ENCODE assay signal across 9 cellular contexts in genomic region chr4:55386073-55386472, GRCh38. TPM values are rescaled to one million over a fixed set of nuclear protein-coding genes. Genes with fewer than 3 reads are reported as not detected.
DNase-seq lines count a peak whose midpoint lies in the region; ATAC-seq and TF ChIP-seq lines count a peak whose summit lies in the region.
"Had no signal": no experiment of that assay in that cellular context is flagged by ENCODE, and none has a peak within 500 bp of the region (broad histone marks: within the 10 kb centered on the region; RNA-seq: fewer than 3 reads in every experiment).

No MANE protein-coding gene starts in this region.

- no peak overlapping the region for H3K27ac ChIP-seq in CD8-positive, alpha-beta T cell (ENCODE audit: low read depth, low read length)

- H3K27me3 ChIP-seq in CD8-positive, alpha-beta T cell (ENCODE audit: insufficient read depth, low read length), result no peaks in the 10 kb centered on the region

- no peaks in the 10 kb centered on the region for H3K9me3 ChIP-seq in CD8-positive, alpha-beta T cell (ENCODE audit: low read length)

- ATAC-seq in GM21515 (IDR thresholded peaks at IDR 0.05; ENCODE audit: unreplicated experiment) (peak; percentile 70), GM21447 (IDR thresholded peaks at IDR 0.05; ENCODE audit: unreplicated experiment) (no peak), natural killer cell (no peak)
- ATAC-seq in CD8-positive, alpha-beta T cell, result no peak

- no peaks in the 10 kb centered on the region for H3K36me3 Mint-ChIP-seq in CD8-positive, alpha-beta T cell
- H3K36me3 Mint-ChIP-seq in natural killer cell, result no peaks in the 10 kb centered on the region

- no peaks in the 10 kb centered on the region for H3K36me3 ChIP-seq in CD8-positive, alpha-beta T cell (ENCODE audit: insufficient read depth, low read length)

- no peaks in the 10 kb centered on the region for H3K4me1 Mint-ChIP-seq in CD8-positive, alpha-beta T cell (ENCODE audit: low read depth)
- H3K4me1 Mint-ChIP-seq in natural killer cell, result no peaks in the 10 kb centered on the region

- no peaks in the 10 kb centered on the region for H3K9me3 Mint-ChIP-seq in CD8-positive, alpha-beta T cell
- no peaks in the 10 kb centered on the region for H3K9me3 Mint-ChIP-seq in natural killer cell

- peak; percentile 5 for DNase-seq in DMS53 treated with DMSO at 0.1 percent for 48 hours (lab: John Stamatoyannopoulos, UW; ENCODE audit: unreplicated experiment)
- DNase-seq in KBM-7, result peak; percentile 13
- DNase-seq in dermis blood vessel endothelial cell, result peak; percentile 44
- DNase-seq in CD8-positive, alpha-beta T cell, result no peak
- no peak for DNase-seq in occipital lobe (lab: John Stamatoyannopoulos, UW)
- no peak for DNase-seq in natural killer cell

- no peak overlapping the region for H3K4me3 ChIP-seq in CD8-positive, alpha-beta T cell (ENCODE audit: low read depth, low read length)
- H3K4me3 ChIP-seq: lung had no signal

- H3K27me3 Mint-ChIP-seq in CD8-positive, alpha-beta T cell (ENCODE audit: low read depth), result peaks cover 3% of the 10 kb centered on the region
- H3K27me3 Mint-ChIP-seq in natural killer cell (ENCODE audit: low read depth in 2 of 2), result no peaks in the 10 kb centered on the region

- no peak for TF ChIP-seq CTCF in CD8-positive, alpha-beta T cell (IDR thresholded peaks at IDR 0.05)
- no peak for TF ChIP-seq CTCF in natural killer cell (IDR thresholded peaks at IDR 0.05)

- POLR2A ChIA-PET in CD8-positive, alpha-beta T cell (lab: Charles Lee), result interaction anchor here (0.8 to 1.0 kb wide), 3 partner anchors 9 to 14 kb away, joined by 3 to 4 read pairs (median 3); no protein-coding TSS in a partner anchor

- in situ Hi-C loops in KBM-7 (cut with MboI; ENCODE audit: low pct_unique_long_range_greater_than_20kb, low sequenced_read_pairs), result no loop called here

- no peak overlapping the region for H3K4me3 Mint-ChIP-seq in CD8-positive, alpha-beta T cell
- H3K4me3 Mint-ChIP-seq in natural killer cell, result no peak overlapping the region

- CTCF ChIA-PET in CD8-positive, alpha-beta T cell (lab: Charles Lee), result interaction anchor here (1.2 kb wide), 1 partner anchor 74 kb away, joined by 3 read pairs; no protein-coding TSS in a partner anchor

- no peak overlapping the region for H3K27ac Mint-ChIP-seq in CD8-positive, alpha-beta T cell
- no peak overlapping the region for H3K27ac Mint-ChIP-seq in natural killer cell

- H3K4me1 ChIP-seq in CD8-positive, alpha-beta T cell (ENCODE audit: insufficient read depth, low read length), result no peaks in the 10 kb centered on the region

- intact Hi-C loops in CD8-positive, alpha-beta T cell (cut with DNase I, micrococcal nuclease), result no loop called here
- intact Hi-C loops in natural killer cell (cut with micrococcal nuclease), result no loop called here

RNA-seq across cellular contexts. Expression of gene TMEM165, which starts 9.7 kb away (rescaled TPM):
- total RNA-seq in dermis blood vessel endothelial cell (129 and 169 TPM in 2 replicates), occipital lobe (109 TPM), natural killer cell (100 to 1,000 TPM in 2 of 3 donors, 10 to 100 TPM in 1; 86.9 to 113 (median 102) TPM)
- total RNA-seq in CD8-positive, alpha-beta T cell, result 10 to 100 TPM; 31.0 to 31.5 TPM

RNA-seq across cellular contexts. Expression of gene SRD5A3, which starts 40.0 kb away (rescaled TPM):
- total RNA-seq in dermis blood vessel endothelial cell, result 9.2 and 12.7 TPM in 2 replicates
- 1 to 10 TPM; 1.1 TPM for total RNA-seq in CD8-positive, alpha-beta T cell
- 10.3 TPM for total RNA-seq in occipital lobe
- 1 to 10 TPM; 3.5 to 5.6 (median 4.5) TPM for total RNA-seq in natural killer cell

Comparison
In these comparisons a context has a peak if more than half of its experiments do, and no peak if none do; other contexts are left out.
1. DNase-seq: peak in DMS53 treated with DMSO at 0.1 percent for 48 hours (single experiment), KBM-7 (single experiment) and dermis blood vessel endothelial cell (single experiment); none in CD8-positive, alpha-beta T cell (0 of 7), occipital lobe (single experiment) and natural killer cell (single experiment).